8 cellular contexts compared by ENCODE assay signal in the genomic region with DNA sequence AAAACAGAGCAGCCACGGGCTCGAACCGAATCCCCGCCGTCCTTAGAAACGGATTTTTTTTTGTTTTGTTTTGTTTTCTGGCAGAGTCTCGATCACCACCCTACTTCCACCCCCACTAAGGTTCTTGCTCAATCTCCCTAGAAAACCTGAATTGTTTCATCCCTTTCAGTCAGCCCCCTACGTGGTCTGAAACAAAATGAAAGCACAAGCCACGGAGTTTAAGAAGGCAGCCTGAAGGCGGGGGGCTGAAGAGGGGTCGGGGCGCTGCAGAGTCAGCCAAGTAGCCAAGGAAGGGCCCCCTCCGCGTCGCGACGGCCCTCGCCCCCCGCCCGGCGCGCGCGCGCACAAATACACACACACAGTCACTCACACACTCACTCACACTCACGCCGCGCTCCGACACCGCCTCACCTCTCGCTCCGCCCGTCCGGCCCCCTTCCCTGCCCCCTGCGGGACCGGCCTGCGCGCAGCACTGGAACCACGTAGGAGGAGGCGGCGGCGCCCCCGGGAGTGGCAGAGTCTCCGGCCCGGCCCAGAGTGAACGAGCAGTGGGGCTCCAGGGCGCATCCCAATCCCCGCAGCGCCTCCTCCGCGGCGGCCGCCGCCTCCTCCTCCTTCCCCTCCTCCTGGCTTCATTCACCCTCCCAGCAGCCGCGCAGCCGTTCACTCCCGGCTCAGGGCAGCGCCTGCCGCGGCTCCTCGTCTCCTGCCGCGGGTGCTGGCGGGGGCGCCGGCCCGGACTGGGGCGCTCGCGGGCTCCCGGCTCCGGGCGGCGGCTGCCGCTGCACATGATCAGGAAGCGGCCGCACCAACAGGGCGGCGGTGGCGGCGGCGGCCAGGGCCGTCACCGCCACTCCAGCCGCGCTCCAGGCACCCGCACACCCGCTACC. TPM values are rescaled to one million over a fixed set of nuclear protein-coding genes. Genes with fewer than 3 reads are reported as not detected.
DNase-seq lines count a peak whose midpoint lies in the region; ATAC-seq and TF ChIP-seq lines count a peak whose summit lies in the region.

No MANE protein-coding gene starts in this region.

- H3K4me3 Mint-ChIP-seq in endothelial cell (ENCODE audit: unreplicated experiment) = peak overlapping the region; percentile 94

- H3K27me3 Mint-ChIP-seq in endothelial cell (ENCODE audit: unreplicated experiment) = peaks cover 5% of the 10 kb centered on the region

- H3K27ac Mint-ChIP-seq in endothelial cell (ENCODE audit: unreplicated experiment) = peak overlapping the region; percentile 93

- peak; percentile 51 for ATAC-seq in HG03045 (IDR thresholded peaks at IDR 0.05; ENCODE audit: unreplicated experiment)

- H3K9me3 Mint-ChIP-seq in endothelial cell (ENCODE audit: unreplicated experiment) = no peaks in the 10 kb centered on the region

- TF ChIP-seq CTCF in endothelial cell (IDR thresholded peaks at IDR 0.05; ENCODE audit: unreplicated experiment) = no peak

- DNase-seq in NCI-H345 (lab: John Stamatoyannopoulos, UW) (peak; percentile 13), NCI-H345 treated with DMSO at 0.1 percent for 48 hours (lab: John Stamatoyannopoulos, UW; ENCODE audit: unreplicated experiment) (no peak), NOMO-1 (lab: John Stamatoyannopoulos, UW; ENCODE audit: unreplicated experiment in 2 of 2) (peak; percentile 61 to 67), endothelial cell (ENCODE audit: low spot score) (peak; percentile 82), midbrain (lab: John Stamatoyannopoulos, UW) (peak; percentile 90)
- peak; percentile 88 for DNase-seq in activated CD8-positive, alpha-beta memory T cell treated with anti-CD3 and anti-CD28 coated beads, Interleukin-2, amount 50 U/mL, for 48 hours
- peak; percentile 62 to 65 for DNase-seq in stimulated activated CD8-positive, alpha-beta memory T cell treated with anti-CD3 and anti-CD28 coated beads, Interleukin-15, amount 100 ng/mL, for 4 hours (ENCODE audit: low read depth in 2 of 2)

- H3K4me1 Mint-ChIP-seq in endothelial cell (ENCODE audit: unreplicated experiment) = peaks cover 18% of the 10 kb centered on the region

- peaks cover 3% of the 10 kb centered on the region for H3K36me3 Mint-ChIP-seq in endothelial cell (ENCODE audit: low read depth, unreplicated experiment)

RNA-seq across cellular contexts. Expression of a gene that starts 1.4 kb away (rescaled TPM):
- total RNA-seq in endothelial cell (ENCODE audit: unreplicated experiment) = 18.7 TPM
